ENCODE assay signal across 34 cellular contexts in the genomic region with DNA sequence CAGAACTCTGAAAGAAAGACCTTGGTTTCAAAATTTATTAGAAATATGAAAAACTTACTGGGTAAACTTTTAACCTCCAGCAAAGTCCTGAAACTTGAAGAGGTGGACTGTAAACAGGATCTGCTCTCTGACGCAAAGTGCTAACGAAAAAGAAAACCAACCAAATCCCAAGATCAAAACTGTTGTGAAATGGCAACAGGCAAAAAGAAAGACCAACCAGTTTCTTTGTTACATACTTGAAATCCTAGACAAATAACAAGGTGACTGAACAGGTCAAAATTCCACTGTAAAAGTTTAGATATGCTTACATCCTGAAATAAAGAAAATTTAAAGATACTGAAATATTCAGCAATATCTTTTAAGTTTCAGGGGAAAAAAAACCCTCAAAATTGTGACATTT.
"Had no signal": no experiment of that assay in that cellular context is flagged by ENCODE, and none has a peak within 500 bp of the region (broad histone marks: within the 10 kb centered on the region; RNA-seq: fewer than 3 reads in every experiment).

No MANE protein-coding gene starts in this region.

- H3K9me3 ChIP-seq: adrenal gland, body of pancreas, breast epithelium, colonic mucosa, esophagus squamous epithelium had no signal

- H3K4me3 Mint-ChIP-seq: activated CD4-positive, alpha-beta memory T cell treated with anti-CD3 and anti-CD28 coated beads for 36 hours; activated CD4-positive, alpha-beta T cell treated with anti-CD3 and anti-CD28 coated beads for 36 hours; activated CD4-positive, alpha-beta T cell treated with anti-CD3 and anti-CD28 coated beads, Interleukin-2, amount 10 ng/mL, durations not matched to agents 24 days and 14 days; activated CD8-positive, alpha-beta memory T cell treated with anti-CD3 and anti-CD28 coated beads, Interleukin-2, amount 10 ng/mL, durations not matched to agents 7 days and 5 days; activated CD8-positive, alpha-beta T cell treated with anti-CD3 and anti-CD28 coated beads, Interleukin-2, amount 10 ng/mL, durations not matched to agents 7 days and 5 days; activated naive CD8-positive, alpha-beta T cell treated with anti-CD3 and anti-CD28 coated beads for 36 hours; activated naive CD8-positive, alpha-beta T cell treated with anti-CD3 and anti-CD28 coated beads, Interleukin-2, amount 50 U/mL, for 24 hours; activated T-helper 1 cell treated with anti-CD3 and anti-CD28 coated beads, Interleukin-12 subunit alpha, Interleukin-12 subunit beta, Interleukin-2, Interleukin-4 antibody, amounts not matched to agents 30 ng/mL and 10 ng/mL and 1 ng/mL, durations not matched to agents 14 hours and 24 hours and 36 hours had no signal

- H3K4me1 ChIP-seq: adrenal gland, body of pancreas, breast epithelium, colonic mucosa, esophagus squamous epithelium had no signal

- FAIRE-seq: endometrium, endothelial cell of umbilical vein, frontal cortex had no signal

- H3K27me3 Mint-ChIP-seq: activated CD4-positive, alpha-beta memory T cell treated with anti-CD3 and anti-CD28 coated beads for 36 hours; activated CD4-positive, alpha-beta T cell treated with anti-CD3 and anti-CD28 coated beads for 36 hours; activated CD4-positive, alpha-beta T cell treated with anti-CD3 and anti-CD28 coated beads, Interleukin-2, amount 10 ng/mL, durations not matched to agents 24 days and 14 days; activated CD8-positive, alpha-beta memory T cell treated with anti-CD3 and anti-CD28 coated beads, Interleukin-2, amount 10 ng/mL, durations not matched to agents 7 days and 5 days; activated naive CD8-positive, alpha-beta T cell treated with anti-CD3 and anti-CD28 coated beads for 36 hours; activated naive CD8-positive, alpha-beta T cell treated with anti-CD3 and anti-CD28 coated beads, Interleukin-2, amount 50 U/mL, for 24 hours had no signal

- DNase-seq: activated CD4-positive, alpha-beta memory T cell treated with anti-CD3 and anti-CD28 coated beads for 36 hours; activated CD4-positive, alpha-beta T cell treated with anti-CD3 and anti-CD28 coated beads for 36 hours; activated CD4-positive, alpha-beta T cell treated with anti-CD3 and anti-CD28 coated beads, Interleukin-2, amount 10 ng/mL, durations not matched to agents 24 days and 14 days; activated CD4-positive, CD25-positive, alpha-beta regulatory T cell; activated CD4-positive, CD25-positive, alpha-beta regulatory T cell treated with anti-CD3 and anti-CD28 coated beads, Interleukin-2, amount 50 U/mL, for 72 hours; activated CD8-positive, alpha-beta memory T cell treated with anti-CD3 and anti-CD28 coated beads, Interleukin-2, amount 10 ng/mL, durations not matched to agents 7 days and 5 days; activated CD8-positive, alpha-beta memory T cell treated with anti-CD3 and anti-CD28 coated beads, Interleukin-2, amount 50 U/mL, for 4 hours; activated CD8-positive, alpha-beta T cell treated with anti-CD3 and anti-CD28 coated beads, Interleukin-2, amount 10 ng/mL, durations not matched to agents 7 days and 5 days; activated gamma-delta T cell; activated naive CD4-positive, alpha-beta T cell; activated naive CD4-positive, alpha-beta T cell treated with anti-CD3 and anti-CD28 coated beads, Interleukin-2, amount 50 U/mL, for 16 hours; activated naive CD8-positive, alpha-beta T cell treated with anti-CD3 and anti-CD28 coated beads for 36 hours; activated naive CD8-positive, alpha-beta T cell treated with anti-CD3 and anti-CD28 coated beads, Interleukin-2, amount 50 U/mL, for 24 hours; activated T-cell treated with anti-CD3 and anti-CD28 coated beads, Interleukin-2, amount 50 U/mL, for 1 hour; activated T-cell treated with anti-CD3 and anti-CD28 coated beads, Interleukin-2, amount 50 U/mL, for 48 hours; adrenal gland; amygdala; aorta; body of pancreas; central memory CD4-positive, alpha-beta T cell; cerebellar nuclear complex; colonic mucosa; effector CD8-positive, alpha-beta T cell; esophagus squamous epithelium; head of caudate nucleus; T-helper 1 cell; T-helper 2 cell had no signal

- H3K4me3 ChIP-seq: adrenal gland, body of pancreas, breast epithelium, cardiac muscle cell, colonic mucosa, esophagus squamous epithelium had no signal

- H3K27ac Mint-ChIP-seq: activated CD4-positive, alpha-beta memory T cell treated with anti-CD3 and anti-CD28 coated beads for 36 hours; activated CD4-positive, alpha-beta T cell treated with anti-CD3 and anti-CD28 coated beads for 36 hours; activated CD4-positive, alpha-beta T cell treated with anti-CD3 and anti-CD28 coated beads, Interleukin-2, amount 10 ng/mL, durations not matched to agents 24 days and 14 days; activated CD8-positive, alpha-beta memory T cell treated with anti-CD3 and anti-CD28 coated beads, Interleukin-2, amount 10 ng/mL, durations not matched to agents 7 days and 5 days; activated CD8-positive, alpha-beta T cell treated with anti-CD3 and anti-CD28 coated beads, Interleukin-2, amount 10 ng/mL, durations not matched to agents 7 days and 5 days; activated naive CD8-positive, alpha-beta T cell treated with anti-CD3 and anti-CD28 coated beads for 36 hours; activated naive CD8-positive, alpha-beta T cell treated with anti-CD3 and anti-CD28 coated beads, Interleukin-2, amount 50 U/mL, for 24 hours; activated T-helper 1 cell treated with anti-CD3 and anti-CD28 coated beads, Interleukin-12 subunit alpha, Interleukin-12 subunit beta, Interleukin-2, Interleukin-4 antibody, amounts not matched to agents 30 ng/mL and 10 ng/mL and 1 ng/mL, durations not matched to agents 14 hours and 24 hours and 36 hours had no signal

- H3K9me3 Mint-ChIP-seq: activated CD4-positive, alpha-beta memory T cell treated with anti-CD3 and anti-CD28 coated beads for 36 hours; activated CD4-positive, alpha-beta T cell treated with anti-CD3 and anti-CD28 coated beads, Interleukin-2, amount 10 ng/mL, durations not matched to agents 24 days and 14 days; activated naive CD8-positive, alpha-beta T cell treated with anti-CD3 and anti-CD28 coated beads for 36 hours; activated naive CD8-positive, alpha-beta T cell treated with anti-CD3 and anti-CD28 coated beads, Interleukin-2, amount 50 U/mL, for 24 hours; activated T-helper 1 cell treated with anti-CD3 and anti-CD28 coated beads, Interleukin-12 subunit alpha, Interleukin-12 subunit beta, Interleukin-2, Interleukin-4 antibody, amounts not matched to agents 30 ng/mL and 10 ng/mL and 1 ng/mL, durations not matched to agents 14 hours and 24 hours and 36 hours had no signal

- H3K4me1 Mint-ChIP-seq: activated CD4-positive, alpha-beta T cell treated with anti-CD3 and anti-CD28 coated beads for 36 hours; activated CD4-positive, alpha-beta T cell treated with anti-CD3 and anti-CD28 coated beads, Interleukin-2, amount 10 ng/mL, durations not matched to agents 24 days and 14 days; activated CD8-positive, alpha-beta memory T cell treated with anti-CD3 and anti-CD28 coated beads, Interleukin-2, amount 10 ng/mL, durations not matched to agents 7 days and 5 days; activated naive CD8-positive, alpha-beta T cell treated with anti-CD3 and anti-CD28 coated beads for 36 hours; activated naive CD8-positive, alpha-beta T cell treated with anti-CD3 and anti-CD28 coated beads, Interleukin-2, amount 50 U/mL, for 24 hours had no signal

- H3K27ac ChIP-seq: adrenal gland, body of pancreas, breast epithelium, cardiac muscle cell, colonic mucosa, epithelial cell of prostate, esophagus squamous epithelium had no signal

- ATAC-seq: activated CD4-positive, alpha-beta T cell treated with anti-CD3 and anti-CD28 coated beads for 36 hours; activated CD8-positive, alpha-beta memory T cell treated with anti-CD3 and anti-CD28 coated beads, Interleukin-2, amount 10 ng/mL, durations not matched to agents 7 days and 5 days; activated CD8-positive, alpha-beta T cell treated with anti-CD3 and anti-CD28 coated beads, Interleukin-2, amount 10 ng/mL, durations not matched to agents 7 days and 5 days; activated naive CD8-positive, alpha-beta T cell treated with anti-CD3 and anti-CD28 coated beads, Interleukin-2, amount 50 U/mL, for 24 hours; body of pancreas had no signal
